ENCODE assay signal across 10 cellular contexts in the genomic region with DNA sequence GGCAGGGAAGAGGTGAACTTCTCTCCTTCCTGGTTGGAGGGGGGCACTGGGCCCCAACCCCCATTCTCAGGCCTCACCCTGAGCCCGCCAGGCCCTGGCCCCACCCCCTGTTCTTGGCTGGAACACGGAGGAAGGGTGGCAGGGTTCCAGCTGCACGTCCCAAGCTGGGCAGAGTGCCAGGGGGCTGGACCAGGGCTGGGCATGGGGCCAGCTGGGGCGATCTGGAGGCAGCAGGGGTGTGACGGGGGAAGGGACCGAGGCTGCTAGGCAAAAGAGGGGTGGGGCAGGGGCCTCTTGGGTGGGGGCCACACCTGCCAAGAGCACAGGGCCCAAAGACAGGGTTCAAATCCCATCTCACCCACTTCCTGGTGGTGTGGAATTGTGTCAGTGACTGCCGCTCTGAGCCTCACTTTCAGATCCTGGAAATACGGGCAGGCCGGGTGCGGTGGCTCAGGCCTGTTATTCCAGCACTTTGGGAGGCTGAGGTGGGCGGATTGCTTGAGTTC. TPM values are rescaled to one million over a fixed set of nuclear protein-coding genes. Genes with fewer than 3 reads are reported as not detected.
DNase-seq lines count a peak whose midpoint lies in the region; ATAC-seq and TF ChIP-seq lines count a peak whose summit lies in the region.
"Had no signal": no experiment of that assay in that cellular context is flagged by ENCODE, and none has a peak within 500 bp of the region (broad histone marks: within the 10 kb centered on the region; RNA-seq: fewer than 3 reads in every experiment).

No MANE protein-coding gene starts in this region.

- H3K4me3 ChIP-seq in HUES48 (ENCODE audit: low read depth, low read length), result no peak overlapping the region
- H3K4me3 ChIP-seq in esophagus muscularis mucosa, result peak overlapping the region; percentile 74 to 90 (median 81)
- H3K4me3 ChIP-seq in muscle layer of colon (ENCODE audit: low read depth in 1 of 2, low read length in 2 of 2), result peak overlapping the region; percentile 44 to 81

- H3K36me3 Mint-ChIP-seq in activated naive CD8-positive, alpha-beta T cell treated with anti-CD3 and anti-CD28 coated beads for 36 hours, result no peaks in the 10 kb centered on the region

- H3K27ac ChIP-seq in 22Rv1 (peak overlapping the region; percentile 63), HUES48 (ENCODE audit: low read depth, low read length) (peak overlapping the region; percentile 12), esophagus muscularis mucosa (replicated peaks in 1 of 4) (peak overlapping the region; percentile 97 to 98 (median 98)), muscle layer of colon (ENCODE audit: low read depth, low read length) (peak overlapping the region; percentile 97)

- no peaks in the 10 kb centered on the region for H3K4me1 Mint-ChIP-seq in activated naive CD8-positive, alpha-beta T cell treated with anti-CD3 and anti-CD28 coated beads for 36 hours
- H3K4me1 Mint-ChIP-seq: B cell had no signal

- H3K9ac ChIP-seq in HUES48 (ENCODE audit: low read depth, low read length) (no peak overlapping the region), muscle layer of colon (ENCODE audit: low read length) (peak overlapping the region; percentile 49)

- intact Hi-C loops in esophagus muscularis mucosa (cut with DNase I), result no loop called here

- no peak overlapping the region for H3K4me3 Mint-ChIP-seq in activated naive CD8-positive, alpha-beta T cell treated with anti-CD3 and anti-CD28 coated beads for 36 hours
- H3K4me3 Mint-ChIP-seq: B cell had no signal

- no peak for TF ChIP-seq POLR2A in esophagus muscularis mucosa (IDR thresholded peaks at IDR 0.05; ENCODE audit: low read depth)

- H3K4me1 ChIP-seq in HUES48 (ENCODE audit: control insufficient read depth, insufficient read depth, low read length) (peaks cover 37% of the 10 kb centered on the region), esophagus muscularis mucosa (peaks cover 60 to 83% (median 77%) of the 10 kb centered on the region in 4 donors), muscle layer of colon (ENCODE audit: insufficient read depth, low read length) (peaks cover 52% of the 10 kb centered on the region)

- no peak for ATAC-seq in GM21526 (IDR thresholded peaks at IDR 0.05; ENCODE audit: low FRiP score, unreplicated experiment)

- TF ChIP-seq CTCF in 22Rv1 (IDR thresholded peaks at IDR 0.05), result no peak
- TF ChIP-seq CTCF in esophagus muscularis mucosa (IDR thresholded peaks at IDR 0.05), result no peak

- H3K27me3 Mint-ChIP-seq in activated naive CD8-positive, alpha-beta T cell treated with anti-CD3 and anti-CD28 coated beads for 36 hours, result peaks cover 46% of the 10 kb centered on the region

- 0 out of 2 replicates have a peak, but pooled peaks cover 8% of the 10 kb centered on the region for H3K27me3 ChIP-seq in HUES48 (ENCODE audit: control insufficient read depth, insufficient read depth, low read length)
- H3K27me3 ChIP-seq in esophagus muscularis mucosa, result no peaks in the 10 kb centered on the region
- H3K27me3 ChIP-seq in muscle layer of colon (ENCODE audit: control insufficient read depth in 1 of 2, insufficient read depth in 2 of 2, low read length in 2 of 2), result no peaks in the 10 kb centered on the region

- WGBS in esophagus muscularis mucosa, result 8% methylated on average over 9 of the region's 11 CpGs

- peak; percentile 51 for TF ChIP-seq EP300 in esophagus muscularis mucosa (IDR thresholded peaks at IDR 0.05)

- no peaks in the 10 kb centered on the region for H3K9me3 Mint-ChIP-seq in activated naive CD8-positive, alpha-beta T cell treated with anti-CD3 and anti-CD28 coated beads for 36 hours

- no peaks in the 10 kb centered on the region for H3K9me3 ChIP-seq in HUES48 (ENCODE audit: control insufficient read depth, insufficient read depth, low read length)
- H3K9me3 ChIP-seq in esophagus muscularis mucosa, result no peaks in the 10 kb centered on the region
- H3K9me3 ChIP-seq in muscle layer of colon (ENCODE audit: low read length), result no peaks in the 10 kb centered on the region

- H3K36me3 ChIP-seq in HUES48 (ENCODE audit: control insufficient read depth, insufficient read depth, low read length) (no peaks in the 10 kb centered on the region), esophagus muscularis mucosa (peaks cover 7 to 16% (median 12%) of the 10 kb centered on the region in 4 donors), muscle layer of colon (ENCODE audit: insufficient read depth, low read length) (peaks cover 3% of the 10 kb centered on the region)

- no peak overlapping the region for H3K27ac Mint-ChIP-seq in activated naive CD8-positive, alpha-beta T cell treated with anti-CD3 and anti-CD28 coated beads for 36 hours
- H3K27ac Mint-ChIP-seq: B cell had no signal

- peak; percentile 91 for DNase-seq in RPMI8226
- peak; percentile 99 for DNase-seq in esophagus muscularis mucosa (ENCODE audit: extremely low spot score)
- no peak for DNase-seq in activated naive CD8-positive, alpha-beta T cell treated with anti-CD3 and anti-CD28 coated beads for 36 hours
- DNase-seq in NCI-H526 treated with DMSO at 0.1 percent for 48 hours (lab: John Stamatoyannopoulos, UW), result no peak

RNA-seq across cellular contexts. Expression of gene HIF3A, which starts 2.2 kb away (rescaled TPM):
- 100 to 1,000 TPM in 3 of 4 donors, 10 to 100 TPM in 1; 98.2 to 268 (median 160) TPM for total RNA-seq in esophagus muscularis mucosa
- total RNA-seq in activated naive CD8-positive, alpha-beta T cell treated with anti-CD3 and anti-CD28 coated beads for 36 hours, result not detected
- total RNA-seq: activated CD8-positive, alpha-beta memory T cell treated with anti-CD3 and anti-CD28 coated beads for 36 hours; B cell had no signal

RNA-seq across cellular contexts. Expression of gene PPP5C, which starts 47.8 kb away (rescaled TPM):
- 10 to 100 TPM; 39.9 to 74.7 (median 61.9) TPM for total RNA-seq in esophagus muscularis mucosa
- 100 to 1,000 TPM; 123 to 132 TPM for total RNA-seq in activated naive CD8-positive, alpha-beta T cell treated with anti-CD3 and anti-CD28 coated beads for 36 hours

Comparison
In these comparisons a context has a peak if more than half of its experiments do, and no peak if none do; other contexts are left out.
1. H3K27ac ChIP-seq: peak in every context shown above with its lines; median percentile 98 in esophagus muscularis mucosa; 97 in muscle layer of colon; 63 in 22Rv1; 12 in HUES48.
2. DNase-seq: peak in RPMI8226 (single experiment) and esophagus muscularis mucosa (single experiment); none in activated naive CD8-positive, alpha-beta T cell treated with anti-CD3 and anti-CD28 coated beads for 36 hours (single experiment) and NCI-H526 treated with DMSO at 0.1 percent for 48 hours (single experiment).
3. RNA of gene HIF3A, which starts 2.2 kb away (total RNA-seq): 98.2 to 268 TPM in esophagus muscularis mucosa; not detected in activated naive CD8-positive, alpha-beta T cell treated with anti-CD3 and anti-CD28 coated beads for 36 hours; every median in the first group is over 10 times any median in the second.